In the genomic region with DNA sequence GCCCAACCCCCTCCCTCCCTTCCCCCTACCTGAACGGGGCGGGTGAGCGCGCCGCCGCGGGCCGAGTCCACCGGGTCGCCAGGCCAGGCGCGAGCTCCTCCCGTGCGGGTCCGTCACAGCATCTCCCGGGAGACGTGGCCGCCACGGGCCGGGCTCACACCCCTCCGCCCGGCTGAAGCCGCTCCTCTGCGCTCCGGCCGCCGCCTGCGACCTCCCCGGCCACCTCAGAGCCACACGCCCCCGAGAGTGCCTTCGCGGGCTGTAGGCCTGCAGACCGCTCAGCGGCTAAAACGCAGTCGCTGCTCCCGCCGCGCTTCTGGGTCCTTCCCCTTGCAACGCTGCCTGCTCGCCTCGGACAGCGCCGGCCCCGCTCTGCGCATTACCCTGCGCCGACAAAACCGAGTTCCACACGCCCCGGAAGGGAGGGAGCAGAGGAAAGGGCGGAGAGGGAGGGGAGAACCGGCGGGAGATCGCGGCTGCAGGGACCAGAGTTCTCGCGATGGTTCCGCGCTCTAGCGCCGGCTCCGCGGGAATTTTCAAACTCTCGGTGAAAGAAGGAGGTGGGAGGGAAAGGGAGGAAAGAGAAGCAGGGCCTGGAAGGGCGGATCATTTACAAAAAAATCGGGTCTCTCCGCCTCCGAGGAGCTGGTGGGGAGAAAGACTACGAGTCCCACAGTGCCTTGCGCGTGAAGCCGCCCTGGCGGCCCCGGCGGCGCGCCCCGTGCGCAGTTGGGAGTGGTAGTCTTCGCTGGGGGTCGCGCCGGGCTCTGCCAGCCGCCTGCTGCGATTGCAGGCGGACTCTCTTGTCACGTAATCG, we compare ENCODE assay signal across 1 cellular context.
A peak's percentile ranks its signal among the peaks of the same experiment; 100 is the strongest.
TF ChIP-seq lines count a peak whose summit lies in the region.

A gene with protein sequence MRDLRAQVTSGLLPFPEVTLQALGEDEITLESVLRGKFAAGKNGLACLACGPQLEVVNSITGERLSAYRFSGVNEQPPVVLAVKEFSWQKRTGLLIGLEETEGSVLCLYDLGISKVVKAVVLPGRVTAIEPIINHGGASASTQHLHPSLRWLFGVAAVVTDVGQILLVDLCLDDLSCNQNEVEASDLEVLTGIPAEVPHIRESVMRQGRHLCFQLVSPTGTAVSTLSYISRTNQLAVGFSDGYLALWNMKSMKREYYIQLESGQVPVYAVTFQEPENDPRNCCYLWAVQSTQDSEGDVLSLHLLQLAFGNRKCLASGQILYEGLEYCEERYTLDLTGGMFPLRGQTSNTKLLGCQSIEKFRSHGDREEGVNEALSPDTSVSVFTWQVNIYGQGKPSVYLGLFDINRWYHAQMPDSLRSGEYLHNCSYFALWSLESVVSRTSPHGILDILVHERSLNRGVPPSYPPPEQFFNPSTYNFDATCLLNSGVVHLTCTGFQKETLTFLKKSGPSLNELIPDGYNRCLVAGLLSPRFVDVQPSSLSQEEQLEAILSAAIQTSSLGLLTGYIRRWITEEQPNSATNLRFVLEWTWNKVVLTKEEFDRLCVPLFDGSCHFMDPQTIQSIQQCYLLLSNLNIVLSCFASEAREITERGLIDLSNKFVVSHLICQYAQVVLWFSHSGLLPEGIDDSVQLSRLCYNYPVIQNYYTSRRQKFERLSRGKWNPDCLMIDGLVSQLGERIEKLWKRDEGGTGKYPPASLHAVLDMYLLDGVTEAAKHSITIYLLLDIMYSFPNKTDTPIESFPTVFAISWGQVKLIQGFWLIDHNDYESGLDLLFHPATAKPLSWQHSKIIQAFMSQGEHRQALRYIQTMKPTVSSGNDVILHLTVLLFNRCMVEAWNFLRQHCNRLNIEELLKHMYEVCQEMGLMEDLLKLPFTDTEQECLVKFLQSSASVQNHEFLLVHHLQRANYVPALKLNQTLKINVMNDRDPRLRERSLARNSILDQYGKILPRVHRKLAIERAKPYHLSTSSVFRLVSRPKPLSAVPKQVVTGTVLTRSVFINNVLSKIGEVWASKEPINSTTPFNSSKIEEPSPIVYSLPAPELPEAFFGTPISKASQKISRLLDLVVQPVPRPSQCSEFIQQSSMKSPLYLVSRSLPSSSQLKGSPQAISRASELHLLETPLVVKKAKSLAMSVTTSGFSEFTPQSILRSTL (N-terminal part only) (minus strand): TSS at position 400 of the 817 bp plus-strand sequence. CDS start 13,578 bp downstream, outside the sequence.

TF ChIP-seq in HepG2, 621 proteins besides CTCF, POLR2A, EP300 and RAD21 (continued from another document and continues in another):
- peak in 1 of 2 experiments; percentile 64; a peak in 1 of 4 replicates for TF ChIP-seq ATF4 (CRISPR knock-in tag; IDR thresholded peaks at IDR 0.05)
- TF ChIP-seq, protein P1, sequence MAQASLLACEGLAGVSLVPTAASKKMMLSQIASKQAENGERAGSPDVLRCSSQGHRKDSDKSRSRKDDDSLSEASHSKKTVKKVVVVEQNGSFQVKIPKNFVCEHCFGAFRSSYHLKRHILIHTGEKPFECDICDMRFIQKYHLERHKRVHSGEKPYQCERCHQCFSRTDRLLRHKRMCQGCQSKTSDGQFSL (CRISPR knock-in tag; IDR thresholded peaks at IDR 0.05), result 0 out of 2 replicates have a peak, but pooled peaks have one; percentile 22
- TF ChIP-seq ZMAT3 (CRISPR knock-in tag; conservative IDR thresholded peaks at IDR 0.05), result no peak
- peak; percentile 54; the same call in 1 of the 2 replicates for TF ChIP-seq GATA4 (IDR thresholded peaks at IDR 0.05; ENCODE audit: borderline replicate concordance, low read depth)
- TF ChIP-seq ZNF17 (CRISPR knock-in tag; IDR thresholded peaks at IDR 0.05), result no peak
- no peak for TF ChIP-seq NR2F6 (IDR thresholded peaks at IDR 0.05)
- no peak for TF ChIP-seq NR2F6 (CRISPR knock-in tag; IDR thresholded peaks at IDR 0.05)
- TF ChIP-seq, protein P2, sequence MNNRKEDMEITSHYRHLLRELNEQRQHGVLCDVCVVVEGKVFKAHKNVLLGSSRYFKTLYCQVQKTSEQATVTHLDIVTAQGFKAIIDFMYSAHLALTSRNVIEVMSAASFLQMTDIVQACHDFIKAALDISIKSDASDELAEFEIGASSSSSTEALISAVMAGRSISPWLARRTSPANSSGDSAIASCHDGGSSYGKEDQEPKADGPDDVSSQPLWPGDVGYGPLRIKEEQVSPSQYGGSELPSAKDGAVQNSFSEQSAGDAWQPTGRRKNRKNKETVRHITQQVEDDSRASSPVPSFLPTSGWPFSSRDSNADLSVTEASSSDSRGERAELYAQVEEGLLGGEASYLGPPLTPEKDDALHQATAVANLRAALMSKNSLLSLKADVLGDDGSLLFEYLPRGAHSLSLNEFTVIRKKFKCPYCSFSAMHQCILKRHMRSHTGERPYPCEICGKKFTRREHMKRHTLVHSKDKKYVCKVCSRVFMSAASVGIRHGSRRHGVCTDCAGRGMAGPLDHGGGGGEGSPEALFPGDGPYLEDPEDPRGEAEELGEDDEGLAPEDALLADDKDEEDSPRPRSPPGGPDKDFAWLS (CRISPR knock-in tag; IDR thresholded peaks at IDR 0.05; ENCODE audit: borderline replicate concordance), result no peak
- peak; percentile 52; the same call in 1 of the 2 replicates for TF ChIP-seq RXRB (CRISPR knock-in tag; IDR thresholded peaks at IDR 0.05; ENCODE audit: borderline replicate concordance)
- TF ChIP-seq RAD51 (IDR thresholded peaks at IDR 0.05; ENCODE audit: borderline replicate concordance), result no peak
- TF ChIP-seq HNRNPH1 (optimal IDR thresholded peaks at IDR 0.05; ENCODE audit: low read depth, low read length), result no peak
- TF ChIP-seq STAG1 (CRISPR knock-in tag; IDR thresholded peaks at IDR 0.05), result peak; percentile 11; the same call in 1 of the 2 replicates
- peak; percentile 88 for TF ChIP-seq KMT2B (CRISPR knock-in tag; IDR thresholded peaks at IDR 0.05)
- no peak for TF ChIP-seq MIER2 (CRISPR knock-in tag; IDR thresholded peaks at IDR 0.05)
- no peak for TF ChIP-seq HNF4G (IDR thresholded peaks at IDR 0.05; ENCODE audit: borderline replicate concordance, low read depth, low read length)
- TF ChIP-seq HNF4G (CRISPR knock-in tag; IDR thresholded peaks at IDR 0.05; ENCODE audit: borderline replicate concordance, low read depth), result no peak
- TF ChIP-seq KDM4B (CRISPR knock-in tag; IDR thresholded peaks at IDR 0.05), result 0 out of 2 replicates have a peak, but pooled peaks have one; percentile 44
- no peak for TF ChIP-seq ZNF382 (CRISPR knock-in tag; IDR thresholded peaks at IDR 0.05; ENCODE audit: borderline replicate concordance)
- TF ChIP-seq SIX4 (CRISPR knock-in tag; IDR thresholded peaks at IDR 0.05), result no peak; the same call in 1 of the 2 replicates
- no peak for TF ChIP-seq MAFK (conservative IDR thresholded peaks at IDR 0.05 in 1 of 2, IDR thresholded peaks at IDR 0.05 in 1 of 2; ENCODE audit: low read length in 2 of 2)
- no peak for TF ChIP-seq SRSF9 (IDR thresholded peaks at IDR 0.05; ENCODE audit: borderline replicate concordance, insufficient read depth, low read depth, low read length, poor library complexity, severe bottlenecking)
- TF ChIP-seq ZNF3 (CRISPR knock-in tag; IDR thresholded peaks at IDR 0.05), result no peak
- peak; percentile 37; the same call in 1 of the 2 replicates for TF ChIP-seq KDM5A (IDR thresholded peaks at IDR 0.05; ENCODE audit: borderline replicate concordance, low read length)
- no peak for TF ChIP-seq ZNF121 (CRISPR knock-in tag; IDR thresholded peaks at IDR 0.05)
- peak; percentile 86 for TF ChIP-seq MED8 (CRISPR knock-in tag; IDR thresholded peaks at IDR 0.05; ENCODE audit: insufficient replicate concordance)
- TF ChIP-seq DNMT3B (CRISPR knock-in tag; conservative IDR thresholded peaks at IDR 0.05), result 0 out of 2 replicates have a peak, but pooled peaks have one; percentile 32
- no peak; the same call in 1 of the 2 replicates for TF ChIP-seq HIC2 (CRISPR knock-in tag; IDR thresholded peaks at IDR 0.05; ENCODE audit: low read depth)
- TF ChIP-seq ASH2L (IDR thresholded peaks at IDR 0.05; ENCODE audit: insufficient read length, low read depth, low read length), result peak; percentile 85
- TF ChIP-seq ZNF720 (CRISPR knock-in tag; IDR thresholded peaks at IDR 0.05), result no peak
- TF ChIP-seq YEATS2 (CRISPR knock-in tag; IDR thresholded peaks at IDR 0.05; ENCODE audit: borderline replicate concordance), result peak; percentile 93
- no peak for TF ChIP-seq ZSCAN22 (CRISPR knock-in tag; IDR thresholded peaks at IDR 0.05)
- TF ChIP-seq SKI (IDR thresholded peaks at IDR 0.05; ENCODE audit: partially characterized antibody), result no peak
- no peak for TF ChIP-seq ZNF549 (CRISPR knock-in tag; IDR thresholded peaks at IDR 0.05)
- TF ChIP-seq, protein P3, sequence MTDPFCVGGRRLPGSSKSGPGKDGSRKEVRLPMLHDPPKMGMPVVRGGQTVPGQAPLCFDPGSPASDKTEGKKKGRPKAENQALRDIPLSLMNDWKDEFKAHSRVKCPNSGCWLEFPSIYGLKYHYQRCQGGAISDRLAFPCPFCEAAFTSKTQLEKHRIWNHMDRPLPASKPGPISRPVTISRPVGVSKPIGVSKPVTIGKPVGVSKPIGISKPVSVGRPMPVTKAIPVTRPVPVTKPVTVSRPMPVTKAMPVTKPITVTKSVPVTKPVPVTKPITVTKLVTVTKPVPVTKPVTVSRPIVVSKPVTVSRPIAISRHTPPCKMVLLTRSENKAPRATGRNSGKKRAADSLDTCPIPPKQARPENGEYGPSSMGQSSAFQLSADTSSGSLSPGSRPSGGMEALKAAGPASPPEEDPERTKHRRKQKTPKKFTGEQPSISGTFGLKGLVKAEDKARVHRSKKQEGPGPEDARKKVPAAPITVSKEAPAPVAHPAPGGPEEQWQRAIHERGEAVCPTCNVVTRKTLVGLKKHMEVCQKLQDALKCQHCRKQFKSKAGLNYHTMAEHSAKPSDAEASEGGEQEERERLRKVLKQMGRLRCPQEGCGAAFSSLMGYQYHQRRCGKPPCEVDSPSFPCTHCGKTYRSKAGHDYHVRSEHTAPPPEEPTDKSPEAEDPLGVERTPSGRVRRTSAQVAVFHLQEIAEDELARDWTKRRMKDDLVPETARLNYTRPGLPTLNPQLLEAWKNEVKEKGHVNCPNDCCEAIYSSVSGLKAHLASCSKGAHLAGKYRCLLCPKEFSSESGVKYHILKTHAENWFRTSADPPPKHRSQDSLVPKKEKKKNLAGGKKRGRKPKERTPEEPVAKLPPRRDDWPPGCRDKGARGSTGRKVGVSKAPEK (CRISPR knock-in tag; IDR thresholded peaks at IDR 0.05; ENCODE audit: borderline replicate concordance), result no peak
- no peak for TF ChIP-seq GTF2F1 (IDR thresholded peaks at IDR 0.05; ENCODE audit: low read length)
- TF ChIP-seq PLSCR1 (CRISPR knock-in tag; IDR thresholded peaks at IDR 0.05; ENCODE audit: borderline replicate concordance), result no peak
- TF ChIP-seq, protein P4, sequence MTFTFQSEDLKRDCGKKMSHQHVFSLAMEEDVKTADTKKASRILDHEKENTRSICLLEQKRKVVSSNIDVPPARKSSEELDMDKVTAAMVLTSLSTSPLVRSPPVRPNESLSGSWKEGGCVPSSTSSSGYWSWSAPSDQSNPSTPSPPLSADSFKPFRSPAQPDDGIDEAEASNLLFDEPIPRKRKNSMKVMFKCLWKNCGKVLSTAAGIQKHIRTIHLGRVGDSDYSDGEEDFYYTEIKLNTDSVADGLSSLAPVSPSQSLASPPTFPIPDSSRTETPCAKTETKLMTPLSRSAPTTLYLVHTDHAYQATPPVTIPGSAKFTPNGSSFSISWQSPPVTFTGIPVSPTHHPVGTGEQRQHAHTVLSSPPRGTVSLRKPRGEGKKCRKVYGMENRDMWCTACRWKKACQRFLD (CRISPR knock-in tag; IDR thresholded peaks at IDR 0.05; ENCODE audit: borderline replicate concordance), result no peak
- TF ChIP-seq TSC22D2 (CRISPR knock-in tag; IDR thresholded peaks at IDR 0.05; ENCODE audit: borderline replicate concordance), result peak; percentile 95; the same call in 1 of the 2 replicates
- TF ChIP-seq SP2 (CRISPR knock-in tag; IDR thresholded peaks at IDR 0.05), result peak; percentile 51
- peak; percentile 67 for TF ChIP-seq ZFY (CRISPR knock-in tag; IDR thresholded peaks at IDR 0.05)
- no peak; the same call in 1 of the 2 replicates for TF ChIP-seq ZNF543 (CRISPR knock-in tag; IDR thresholded peaks at IDR 0.05)
- TF ChIP-seq NCOA2 (CRISPR knock-in tag; IDR thresholded peaks at IDR 0.05), result peak; percentile 57
- TF ChIP-seq CCAR2 (optimal IDR thresholded peaks at IDR 0.05; ENCODE audit: low read depth, low read length), result no peak
- TF ChIP-seq HOXD1 (CRISPR knock-in tag; IDR thresholded peaks at IDR 0.05), result 0 out of 2 replicates have a peak, but pooled peaks have one; percentile 61
